In the genomic region with DNA sequence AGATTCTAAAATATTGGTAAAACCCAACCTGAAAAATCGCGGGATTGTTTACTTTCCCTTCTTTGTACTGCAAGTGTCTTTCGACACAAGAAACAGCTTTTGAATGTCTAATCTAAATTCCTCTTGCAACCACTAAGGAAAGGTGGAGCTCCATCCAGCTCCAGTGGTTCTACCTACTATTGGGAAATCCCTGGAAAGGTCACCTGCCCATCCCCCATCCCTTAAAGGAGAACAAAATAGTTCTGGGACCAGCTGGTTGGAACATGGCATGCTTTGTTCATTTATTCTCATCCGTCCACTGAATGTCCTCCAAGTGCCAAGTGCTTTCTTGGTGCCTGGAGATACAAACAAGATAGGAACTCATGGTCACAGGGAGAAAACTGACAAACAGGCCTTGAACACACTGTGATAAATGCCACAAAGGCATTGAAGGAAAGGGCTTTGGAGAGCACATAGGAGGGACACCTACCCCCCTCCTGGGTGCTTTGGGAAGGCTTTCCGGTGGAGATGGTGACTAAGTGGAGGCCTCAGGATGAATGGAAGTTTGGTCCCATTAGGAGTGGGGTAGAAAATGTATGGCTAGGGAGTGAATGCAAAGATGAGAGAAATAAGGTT, we compare ENCODE assay signal across 1 cellular context.
TF ChIP-seq lines count a peak whose summit lies in the region.

No MANE protein-coding gene starts in this region.

TF ChIP-seq in HepG2, 621 proteins besides CTCF, POLR2A, EP300 and RAD21 (continued from another document and continues in another):
- TF ChIP-seq, protein P1, sequence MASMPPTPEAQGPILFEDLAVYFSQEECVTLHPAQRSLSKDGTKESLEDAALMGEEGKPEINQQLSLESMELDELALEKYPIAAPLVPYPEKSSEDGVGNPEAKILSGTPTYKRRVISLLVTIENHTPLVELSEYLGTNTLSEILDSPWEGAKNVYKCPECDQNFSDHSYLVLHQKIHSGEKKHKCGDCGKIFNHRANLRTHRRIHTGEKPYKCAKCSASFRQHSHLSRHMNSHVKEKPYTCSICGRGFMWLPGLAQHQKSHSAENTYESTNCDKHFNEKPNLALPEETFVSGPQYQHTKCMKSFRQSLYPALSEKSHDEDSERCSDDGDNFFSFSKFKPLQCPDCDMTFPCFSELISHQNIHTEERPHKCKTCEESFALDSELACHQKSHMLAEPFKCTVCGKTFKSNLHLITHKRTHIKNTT (CRISPR knock-in tag; IDR thresholded peaks at IDR 0.05) = no peak
- TF ChIP-seq, protein P2, sequence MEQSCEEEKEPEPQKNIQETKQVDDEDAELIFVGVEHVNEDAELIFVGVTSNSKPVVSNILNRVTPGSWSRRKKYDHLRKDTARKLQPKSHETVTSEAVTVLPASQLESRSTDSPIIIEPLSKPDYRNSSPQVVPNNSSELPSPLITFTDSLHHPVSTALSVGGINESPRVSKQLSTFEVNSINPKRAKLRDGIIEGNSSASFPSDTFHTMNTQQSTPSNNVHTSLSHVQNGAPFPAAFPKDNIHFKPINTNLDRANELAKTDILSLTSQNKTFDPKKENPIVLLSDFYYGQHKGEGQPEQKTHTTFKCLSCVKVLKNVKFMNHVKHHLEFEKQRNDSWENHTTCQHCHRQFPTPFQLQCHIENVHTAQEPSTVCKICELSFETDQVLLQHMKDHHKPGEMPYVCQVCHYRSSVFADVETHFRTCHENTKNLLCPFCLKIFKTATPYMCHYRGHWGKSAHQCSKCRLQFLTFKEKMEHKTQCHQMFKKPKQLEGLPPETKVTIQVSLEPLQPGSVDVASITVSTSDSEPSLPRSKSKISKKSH (CRISPR knock-in tag; IDR thresholded peaks at IDR 0.05; ENCODE audit: borderline replicate concordance) = no peak
- TF ChIP-seq RBAK (CRISPR knock-in tag; IDR thresholded peaks at IDR 0.05) (no peak), FOSL1 (CRISPR knock-in tag; IDR thresholded peaks at IDR 0.05; ENCODE audit: borderline replicate concordance) (no peak), NONO (IDR thresholded peaks at IDR 0.05) (no peak), NONO (CRISPR knock-in tag; conservative IDR thresholded peaks at IDR 0.05) (no peak), IRF2 (CRISPR knock-in tag; IDR thresholded peaks at IDR 0.05) (no peak), MIER2 (CRISPR knock-in tag; IDR thresholded peaks at IDR 0.05) (no peak), SIN3B (IDR thresholded peaks at IDR 0.05; ENCODE audit: low read length) (no peak), KLF12 (CRISPR knock-in tag; IDR thresholded peaks at IDR 0.05; ENCODE audit: borderline replicate concordance) (no peak), FOSL2 (CRISPR knock-in tag; IDR thresholded peaks at IDR 0.05) (0 out of 2 replicates have a peak, but pooled peaks have one; percentile 27), TEAD2 (CRISPR knock-in tag; IDR thresholded peaks at IDR 0.05) (no peak), ZNF496 (CRISPR knock-in tag; IDR thresholded peaks at IDR 0.05; ENCODE audit: insufficient replicate concordance) (no peak), ATF7 (IDR thresholded peaks at IDR 0.05) (no peak), ATF7 (CRISPR knock-in tag; IDR thresholded peaks at IDR 0.05) (no peak), CREM (IDR thresholded peaks at IDR 0.05) (no peak), CREM (CRISPR knock-in tag; IDR thresholded peaks at IDR 0.05) (no peak), AGO2 (optimal IDR thresholded peaks at IDR 0.05; ENCODE audit: low read depth, low read length) (no peak), ZMYM4 (CRISPR knock-in tag; IDR thresholded peaks at IDR 0.05) (peak; percentile 66), YEATS2 (CRISPR knock-in tag; IDR thresholded peaks at IDR 0.05; ENCODE audit: borderline replicate concordance) (no peak), TBL1XR1 (IDR thresholded peaks at IDR 0.05; ENCODE audit: borderline replicate concordance, low read length, partially characterized antibody) (no peak), MAF1 (CRISPR knock-in tag; IDR thresholded peaks at IDR 0.05; ENCODE audit: borderline replicate concordance) (no peak), ZNF501 (CRISPR knock-in tag; IDR thresholded peaks at IDR 0.05) (no peak)
- TF ChIP-seq, protein P3, sequence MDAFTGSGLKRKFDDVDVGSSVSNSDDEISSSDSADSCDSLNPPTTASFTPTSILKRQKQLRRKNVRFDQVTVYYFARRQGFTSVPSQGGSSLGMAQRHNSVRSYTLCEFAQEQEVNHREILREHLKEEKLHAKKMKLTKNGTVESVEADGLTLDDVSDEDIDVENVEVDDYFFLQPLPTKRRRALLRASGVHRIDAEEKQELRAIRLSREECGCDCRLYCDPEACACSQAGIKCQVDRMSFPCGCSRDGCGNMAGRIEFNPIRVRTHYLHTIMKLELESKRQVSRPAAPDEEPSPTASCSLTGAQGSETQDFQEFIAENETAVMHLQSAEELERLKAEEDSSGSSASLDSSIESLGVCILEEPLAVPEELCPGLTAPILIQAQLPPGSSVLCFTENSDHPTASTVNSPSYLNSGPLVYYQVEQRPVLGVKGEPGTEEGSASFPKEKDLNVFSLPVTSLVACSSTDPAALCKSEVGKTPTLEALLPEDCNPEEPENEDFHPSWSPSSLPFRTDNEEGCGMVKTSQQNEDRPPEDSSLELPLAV (CRISPR knock-in tag; conservative IDR thresholded peaks at IDR 0.05; ENCODE audit: low read depth) = no peak
- TF ChIP-seq, protein P4, sequence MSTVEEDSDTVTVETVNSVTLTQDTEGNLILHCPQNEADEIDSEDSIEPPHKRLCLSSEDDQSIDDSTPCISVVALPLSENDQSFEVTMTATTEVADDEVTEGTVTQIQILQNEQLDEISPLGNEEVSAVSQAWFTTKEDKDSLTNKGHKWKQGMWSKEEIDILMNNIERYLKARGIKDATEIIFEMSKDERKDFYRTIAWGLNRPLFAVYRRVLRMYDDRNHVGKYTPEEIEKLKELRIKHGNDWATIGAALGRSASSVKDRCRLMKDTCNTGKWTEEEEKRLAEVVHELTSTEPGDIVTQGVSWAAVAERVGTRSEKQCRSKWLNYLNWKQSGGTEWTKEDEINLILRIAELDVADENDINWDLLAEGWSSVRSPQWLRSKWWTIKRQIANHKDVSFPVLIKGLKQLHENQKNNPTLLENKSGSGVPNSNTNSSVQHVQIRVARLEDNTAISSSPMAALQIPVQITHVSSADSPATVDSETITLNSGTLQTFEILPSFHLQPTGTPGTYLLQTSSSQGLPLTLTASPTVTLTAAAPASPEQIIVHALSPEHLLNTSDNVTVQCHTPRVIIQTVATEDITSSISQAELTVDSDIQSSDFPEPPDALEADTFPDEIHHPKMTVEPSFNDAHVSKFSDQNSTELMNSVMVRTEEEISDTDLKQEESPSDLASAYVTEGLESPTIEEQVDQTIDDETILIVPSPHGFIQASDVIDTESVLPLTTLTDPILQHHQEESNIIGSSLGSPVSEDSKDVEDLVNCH (CRISPR knock-in tag; IDR thresholded peaks at IDR 0.05) = no peak
- TF ChIP-seq, protein P5, sequence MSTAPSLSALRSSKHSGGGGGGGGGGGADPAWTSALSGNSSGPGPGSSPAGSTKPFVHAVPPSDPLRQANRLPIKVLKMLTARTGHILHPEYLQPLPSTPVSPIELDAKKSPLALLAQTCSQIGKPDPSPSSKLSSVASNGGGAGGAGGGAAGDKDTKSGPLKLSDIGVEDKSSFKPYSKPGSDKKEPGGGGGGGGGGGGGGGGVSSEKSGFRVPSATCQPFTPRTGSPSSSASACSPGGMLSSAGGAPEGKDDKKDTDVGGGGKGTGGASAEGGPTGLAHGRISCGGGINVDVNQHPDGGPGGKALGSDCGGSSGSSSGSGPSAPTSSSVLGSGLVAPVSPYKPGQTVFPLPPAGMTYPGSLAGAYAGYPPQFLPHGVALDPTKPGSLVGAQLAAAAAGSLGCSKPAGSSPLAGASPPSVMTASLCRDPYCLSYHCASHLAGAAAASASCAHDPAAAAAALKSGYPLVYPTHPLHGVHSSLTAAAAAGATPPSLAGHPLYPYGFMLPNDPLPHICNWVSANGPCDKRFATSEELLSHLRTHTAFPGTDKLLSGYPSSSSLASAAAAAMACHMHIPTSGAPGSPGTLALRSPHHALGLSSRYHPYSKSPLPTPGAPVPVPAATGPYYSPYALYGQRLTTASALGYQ (CRISPR knock-in tag; IDR thresholded peaks at IDR 0.05) = 0 out of 2 replicates have a peak, but pooled peaks have one; percentile 20
- TF ChIP-seq, protein P6, sequence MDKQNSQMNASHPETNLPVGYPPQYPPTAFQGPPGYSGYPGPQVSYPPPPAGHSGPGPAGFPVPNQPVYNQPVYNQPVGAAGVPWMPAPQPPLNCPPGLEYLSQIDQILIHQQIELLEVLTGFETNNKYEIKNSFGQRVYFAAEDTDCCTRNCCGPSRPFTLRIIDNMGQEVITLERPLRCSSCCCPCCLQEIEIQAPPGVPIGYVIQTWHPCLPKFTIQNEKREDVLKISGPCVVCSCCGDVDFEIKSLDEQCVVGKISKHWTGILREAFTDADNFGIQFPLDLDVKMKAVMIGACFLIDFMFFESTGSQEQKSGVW (CRISPR knock-in tag; IDR thresholded peaks at IDR 0.05; ENCODE audit: borderline replicate concordance) = no peak
- TF ChIP-seq, protein P7, sequence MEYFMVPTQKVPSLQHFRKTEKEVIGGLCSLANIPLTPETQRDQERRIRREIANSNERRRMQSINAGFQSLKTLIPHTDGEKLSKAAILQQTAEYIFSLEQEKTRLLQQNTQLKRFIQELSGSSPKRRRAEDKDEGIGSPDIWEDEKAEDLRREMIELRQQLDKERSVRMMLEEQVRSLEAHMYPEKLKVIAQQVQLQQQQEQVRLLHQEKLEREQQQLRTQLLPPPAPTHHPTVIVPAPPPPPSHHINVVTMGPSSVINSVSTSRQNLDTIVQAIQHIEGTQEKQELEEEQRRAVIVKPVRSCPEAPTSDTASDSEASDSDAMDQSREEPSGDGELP (IDR thresholded peaks at IDR 0.05; ENCODE audit: borderline replicate concordance, low read depth) = peak; percentile 65; the same call in 1 of the 2 replicates
- TF ChIP-seq, protein P8, sequence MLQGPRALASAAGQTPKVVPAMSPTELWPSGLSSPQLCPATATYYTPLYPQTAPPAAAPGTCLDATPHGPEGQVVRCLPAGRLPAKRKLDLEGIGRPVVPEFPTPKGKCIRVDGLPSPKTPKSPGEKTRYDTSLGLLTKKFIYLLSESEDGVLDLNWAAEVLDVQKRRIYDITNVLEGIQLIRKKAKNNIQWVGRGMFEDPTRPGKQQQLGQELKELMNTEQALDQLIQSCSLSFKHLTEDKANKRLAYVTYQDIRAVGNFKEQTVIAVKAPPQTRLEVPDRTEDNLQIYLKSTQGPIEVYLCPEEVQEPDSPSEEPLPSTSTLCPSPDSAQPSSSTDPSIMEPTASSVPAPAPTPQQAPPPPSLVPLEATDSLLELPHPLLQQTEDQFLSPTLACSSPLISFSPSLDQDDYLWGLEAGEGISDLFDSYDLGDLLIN (CRISPR knock-in tag; IDR thresholded peaks at IDR 0.05; ENCODE audit: borderline replicate concordance) = no peak
- TF ChIP-seq, protein P9, sequence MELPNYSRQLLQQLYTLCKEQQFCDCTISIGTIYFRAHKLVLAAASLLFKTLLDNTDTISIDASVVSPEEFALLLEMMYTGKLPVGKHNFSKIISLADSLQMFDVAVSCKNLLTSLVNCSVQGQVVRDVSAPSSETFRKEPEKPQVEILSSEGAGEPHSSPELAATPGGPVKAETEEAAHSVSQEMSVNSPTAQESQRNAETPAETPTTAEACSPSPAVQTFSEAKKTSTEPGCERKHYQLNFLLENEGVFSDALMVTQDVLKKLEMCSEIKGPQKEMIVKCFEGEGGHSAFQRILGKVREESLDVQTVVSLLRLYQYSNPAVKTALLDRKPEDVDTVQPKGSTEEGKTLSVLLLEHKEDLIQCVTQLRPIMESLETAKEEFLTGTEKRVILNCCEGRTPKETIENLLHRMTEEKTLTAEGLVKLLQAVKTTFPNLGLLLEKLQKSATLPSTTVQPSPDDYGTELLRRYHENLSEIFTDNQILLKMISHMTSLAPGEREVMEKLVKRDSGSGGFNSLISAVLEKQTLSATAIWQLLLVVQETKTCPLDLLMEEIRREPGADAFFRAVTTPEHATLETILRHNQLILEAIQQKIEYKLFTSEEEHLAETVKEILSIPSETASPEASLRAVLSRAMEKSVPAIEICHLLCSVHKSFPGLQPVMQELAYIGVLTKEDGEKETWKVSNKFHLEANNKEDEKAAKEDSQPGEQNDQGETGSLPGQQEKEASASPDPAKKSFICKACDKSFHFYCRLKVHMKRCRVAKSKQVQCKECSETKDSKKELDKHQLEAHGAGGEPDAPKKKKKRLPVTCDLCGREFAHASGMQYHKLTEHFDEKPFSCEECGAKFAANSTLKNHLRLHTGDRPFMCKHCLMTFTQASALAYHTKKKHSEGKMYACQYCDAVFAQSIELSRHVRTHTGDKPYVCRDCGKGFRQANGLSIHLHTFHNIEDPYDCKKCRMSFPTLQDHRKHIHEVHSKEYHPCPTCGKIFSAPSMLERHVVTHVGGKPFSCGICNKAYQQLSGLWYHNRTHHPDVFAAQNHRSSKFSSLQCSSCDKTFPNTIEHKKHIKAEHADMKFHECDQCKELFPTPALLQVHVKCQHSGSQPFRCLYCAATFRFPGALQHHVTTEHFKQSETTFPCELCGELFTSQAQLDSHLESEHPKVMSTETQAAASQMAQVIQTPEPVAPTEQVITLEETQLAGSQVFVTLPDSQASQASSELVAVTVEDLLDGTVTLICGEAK (IDR thresholded peaks at IDR 0.05) = no peak
- TF ChIP-seq, protein P9 (CRISPR knock-in tag; IDR thresholded peaks at IDR 0.05) = no peak
- TF ChIP-seq, protein P10, sequence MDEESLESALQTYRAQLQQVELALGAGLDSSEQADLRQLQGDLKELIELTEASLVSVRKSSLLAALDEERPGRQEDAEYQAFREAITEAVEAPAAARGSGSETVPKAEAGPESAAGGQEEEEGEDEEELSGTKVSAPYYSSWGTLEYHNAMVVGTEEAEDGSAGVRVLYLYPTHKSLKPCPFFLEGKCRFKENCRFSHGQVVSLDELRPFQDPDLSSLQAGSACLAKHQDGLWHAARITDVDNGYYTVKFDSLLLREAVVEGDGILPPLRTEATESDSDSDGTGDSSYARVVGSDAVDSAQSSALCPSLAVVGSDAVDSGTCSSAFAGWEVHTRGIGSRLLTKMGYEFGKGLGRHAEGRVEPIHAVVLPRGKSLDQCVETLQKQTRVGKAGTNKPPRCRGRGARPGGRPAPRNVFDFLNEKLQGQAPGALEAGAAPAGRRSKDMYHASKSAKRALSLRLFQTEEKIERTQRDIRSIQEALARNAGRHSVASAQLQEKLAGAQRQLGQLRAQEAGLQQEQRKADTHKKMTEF (CRISPR knock-in tag; IDR thresholded peaks at IDR 0.05) = 0 out of 2 replicates have a peak, but pooled peaks have one; percentile 19
